1 cellular context compared by ENCODE assay signal in the genomic region with DNA sequence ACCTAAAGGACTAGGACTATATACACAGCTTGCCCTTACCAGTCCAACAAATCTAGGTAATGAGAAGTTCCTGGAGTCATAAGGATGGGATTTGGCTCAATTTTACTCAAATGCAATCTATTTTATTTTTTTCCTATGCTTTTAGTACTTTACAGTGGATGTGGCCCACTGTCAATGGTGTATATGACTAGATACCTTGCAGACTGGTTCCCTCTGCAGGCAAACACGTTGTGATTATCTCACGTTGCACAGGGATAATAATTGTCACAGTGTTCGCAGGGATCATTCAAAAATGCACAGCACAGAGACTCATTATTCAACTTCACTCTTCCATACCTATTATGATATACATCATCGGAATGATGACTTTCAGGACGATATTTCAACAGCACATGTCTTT.
TF ChIP-seq lines count a peak whose summit lies in the region.

No MANE protein-coding gene starts in this region.

TF ChIP-seq in GM23338, 12 proteins besides CTCF, POLR2A, EP300 and RAD21 (continued from another document):
- TF ChIP-seq, protein P1, sequence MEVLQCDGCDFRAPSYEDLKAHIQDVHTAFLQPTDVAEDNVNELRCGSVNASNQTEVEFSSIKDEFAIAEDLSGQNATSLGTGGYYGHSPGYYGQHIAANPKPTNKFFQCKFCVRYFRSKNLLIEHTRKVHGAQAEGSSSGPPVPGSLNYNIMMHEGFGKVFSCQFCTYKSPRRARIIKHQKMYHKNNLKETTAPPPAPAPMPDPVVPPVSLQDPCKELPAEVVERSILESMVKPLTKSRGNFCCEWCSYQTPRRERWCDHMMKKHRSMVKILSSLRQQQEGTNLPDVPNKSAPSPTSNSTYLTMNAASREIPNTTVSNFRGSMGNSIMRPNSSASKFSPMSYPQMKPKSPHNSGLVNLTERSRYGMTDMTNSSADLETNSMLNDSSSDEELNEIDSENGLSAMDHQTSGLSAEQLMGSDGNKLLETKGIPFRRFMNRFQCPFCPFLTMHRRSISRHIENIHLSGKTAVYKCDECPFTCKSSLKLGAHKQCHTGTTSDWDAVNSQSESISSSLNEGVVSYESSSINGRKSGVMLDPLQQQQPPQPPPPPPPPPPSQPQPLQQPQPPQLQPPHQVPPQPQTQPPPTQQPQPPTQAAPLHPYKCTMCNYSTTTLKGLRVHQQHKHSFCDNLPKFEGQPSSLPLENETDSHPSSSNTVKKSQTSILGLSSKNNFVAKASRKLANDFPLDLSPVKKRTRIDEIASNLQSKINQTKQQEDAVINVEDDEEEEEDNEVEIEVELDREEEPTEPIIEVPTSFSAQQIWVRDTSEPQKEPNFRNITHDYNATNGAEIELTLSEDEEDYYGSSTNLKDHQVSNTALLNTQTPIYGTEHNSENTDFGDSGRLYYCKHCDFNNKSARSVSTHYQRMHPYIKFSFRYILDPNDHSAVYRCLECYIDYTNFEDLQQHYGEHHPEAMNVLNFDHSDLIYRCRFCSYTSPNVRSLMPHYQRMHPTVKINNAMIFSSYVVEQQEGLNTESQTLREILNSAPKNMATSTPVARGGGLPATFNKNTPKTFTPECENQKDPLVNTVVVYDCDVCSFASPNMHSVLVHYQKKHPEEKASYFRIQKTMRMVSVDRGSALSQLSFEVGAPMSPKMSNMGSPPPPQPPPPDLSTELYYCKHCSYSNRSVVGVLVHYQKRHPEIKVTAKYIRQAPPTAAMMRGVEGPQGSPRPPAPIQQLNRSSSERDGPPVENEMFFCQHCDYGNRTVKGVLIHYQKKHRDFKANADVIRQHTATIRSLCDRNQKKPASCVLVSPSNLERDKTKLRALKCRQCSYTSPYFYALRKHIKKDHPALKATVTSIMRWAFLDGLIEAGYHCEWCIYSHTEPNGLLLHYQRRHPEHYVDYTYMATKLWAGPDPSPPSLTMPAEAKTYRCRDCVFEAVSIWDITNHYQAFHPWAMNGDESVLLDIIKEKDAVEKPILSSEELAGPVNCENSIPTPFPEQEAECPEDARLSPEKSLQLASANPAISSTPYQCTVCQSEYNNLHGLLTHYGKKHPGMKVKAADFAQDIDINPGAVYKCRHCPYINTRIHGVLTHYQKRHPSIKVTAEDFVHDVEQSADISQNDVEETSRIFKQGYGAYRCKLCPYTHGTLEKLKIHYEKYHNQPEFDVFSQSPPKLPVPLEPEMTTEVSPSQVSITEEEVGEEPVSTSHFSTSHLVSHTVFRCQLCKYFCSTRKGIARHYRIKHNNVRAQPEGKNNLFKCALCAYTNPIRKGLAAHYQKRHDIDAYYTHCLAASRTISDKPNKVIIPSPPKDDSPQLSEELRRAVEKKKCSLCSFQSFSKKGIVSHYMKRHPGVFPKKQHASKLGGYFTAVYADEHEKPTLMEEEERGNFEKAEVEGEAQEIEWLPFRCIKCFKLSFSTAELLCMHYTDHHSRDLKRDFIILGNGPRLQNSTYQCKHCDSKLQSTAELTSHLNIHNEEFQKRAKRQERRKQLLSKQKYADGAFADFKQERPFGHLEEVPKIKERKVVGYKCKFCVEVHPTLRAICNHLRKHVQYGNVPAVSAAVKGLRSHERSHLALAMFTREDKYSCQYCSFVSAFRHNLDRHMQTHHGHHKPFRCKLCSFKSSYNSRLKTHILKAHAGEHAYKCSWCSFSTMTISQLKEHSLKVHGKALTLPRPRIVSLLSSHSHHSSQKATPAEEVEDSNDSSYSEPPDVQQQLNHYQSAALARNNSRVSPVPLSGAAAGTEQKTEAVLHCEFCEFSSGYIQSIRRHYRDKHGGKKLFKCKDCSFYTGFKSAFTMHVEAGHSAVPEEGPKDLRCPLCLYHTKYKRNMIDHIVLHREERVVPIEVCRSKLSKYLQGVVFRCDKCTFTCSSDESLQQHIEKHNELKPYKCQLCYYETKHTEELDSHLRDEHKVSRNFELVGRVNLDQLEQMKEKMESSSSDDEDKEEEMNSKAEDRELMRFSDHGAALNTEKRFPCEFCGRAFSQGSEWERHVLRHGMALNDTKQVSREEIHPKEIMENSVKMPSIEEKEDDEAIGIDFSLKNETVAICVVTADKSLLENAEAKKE (CRISPR knock-in tag; IDR thresholded peaks at IDR 0.05) = no peak
